In the genomic region with DNA sequence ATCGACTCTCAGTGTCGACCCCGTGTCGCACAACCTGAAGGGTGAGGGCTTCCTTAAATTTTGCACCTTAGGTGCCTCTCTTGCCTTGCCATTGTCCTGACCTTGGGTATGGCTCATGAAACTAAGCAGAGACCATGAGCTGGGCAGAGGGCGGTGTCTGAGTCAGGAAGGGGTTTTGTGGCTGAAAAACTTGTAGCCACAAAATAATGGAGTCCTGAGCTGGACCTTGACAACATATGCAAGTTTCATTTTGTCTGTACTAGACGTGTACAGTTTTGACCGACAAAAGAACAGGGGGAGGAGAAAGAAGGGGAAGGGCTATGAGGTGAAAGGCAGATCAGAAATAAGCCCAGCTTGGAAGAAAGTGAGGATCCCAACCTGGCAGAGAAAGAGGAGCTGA, we compare ENCODE assay signal across 19 cellular contexts. TPM values are rescaled to one million over a fixed set of nuclear protein-coding genes. Genes with fewer than 3 reads are reported as not detected.
DNase-seq lines count a peak whose midpoint lies in the region; ATAC-seq, FAIRE-seq and TF ChIP-seq lines count a peak whose summit lies in the region.
"Had no signal": no experiment of that assay in that cellular context is flagged by ENCODE, and none has a peak within 500 bp of the region (broad histone marks: within the 10 kb centered on the region; RNA-seq: fewer than 3 reads in every experiment).

No MANE protein-coding gene starts in this region.

- TF ChIP-seq EP300 in K562 (IDR thresholded peaks at IDR 0.05; ENCODE audit: low read length): no peak

- H3K27me3 ChIP-seq in K562 (ENCODE audit: control insufficient read depth in 2 of 2, insufficient read depth in 2 of 2, low read length in 2 of 2): no peaks in the 10 kb centered on the region
- no peaks in the 10 kb centered on the region for H3K27me3 ChIP-seq in PC-9 (ENCODE audit: insufficient read depth, low read depth)

- no peaks in the 10 kb centered on the region for H3K9me3 ChIP-seq in K562 (replicated peaks; ENCODE audit: control insufficient read depth, insufficient read depth, low read depth, low read length)
- H3K9me3 ChIP-seq in PC-9 (ENCODE audit: insufficient read depth, low read depth): no peaks in the 10 kb centered on the region; the same call in 1 of the 2 replicates
- H3K9me3 ChIP-seq: psoas muscle, suprapubic skin had no signal

- 58% methylated on average over 7 of the region's 7 CpGs for WGBS in K562 (ENCODE audit: insufficient coverage, low coverage, missing lambda C conversion rate)

- peaks cover 2% of the 10 kb centered on the region; the same call in 1 of the 2 replicates for H3F3A ChIP-seq in PC-9 (ENCODE audit: insufficient read depth, low read depth)

- H2AFZ ChIP-seq in K562 (ENCODE audit: low read depth, low read length) (peak overlapping the region; percentile 62), PC-9 (no peak overlapping the region)

- H3K9me1 ChIP-seq in K562 (ENCODE audit: control insufficient read depth, insufficient read depth, low read length): no peaks in the 10 kb centered on the region

- H4K20me1 ChIP-seq in K562 (replicated peaks; ENCODE audit: control insufficient read depth, insufficient read depth, low read length) (no peaks in the 10 kb centered on the region), PC-9 (ENCODE audit: insufficient read depth) (no peaks in the 10 kb centered on the region)

- no peak overlapping the region for H3K4me3 ChIP-seq in K562
- no peak overlapping the region for H3K4me3 ChIP-seq in PC-9
- H3K4me3 ChIP-seq: psoas muscle, SK-N-MC, suprapubic skin had no signal

- TF ChIP-seq RAD21 in K562 (CRISPR knock-in tag; conservative IDR thresholded peaks at IDR 0.05 in 1 of 2, IDR thresholded peaks at IDR 0.05 in 1 of 2): no peak

- no peak for FAIRE-seq in K562 (lab: Jason Lieb, UNC)

- H3K4me2 ChIP-seq in K562 (ENCODE audit: insufficient read depth, low read length) (no peak overlapping the region), PC-9 (no peak overlapping the region)

- DNase-seq in K562 (ENCODE audit: extremely low read depth in 1 of 4, low spot score in 3 of 4): no peak
- DNase-seq in kidney tubule cell (ENCODE audit: low spot score): no peak
- DNase-seq in activated effector memory CD4-positive, alpha-beta T cell treated with Interleukin-2 at 50 U/mL for 16 hours: no peak
- no peak for DNase-seq in T1000 (lab: John Stamatoyannopoulos, UW)
- DNase-seq in PC-9: no peak
- DNase-seq: activated naive CD4-positive, alpha-beta T cell treated with Interleukin-2 at 50 U/mL for 16 hours; DMS153; effector CD4-positive, alpha-beta T cell; left ventricle myocardium superior; naive B cell; NCI-H1417 treated with DMSO at 0.1 percent for 48 hours; OCI-M1; psoas muscle had no signal

- H3K36me3 ChIP-seq in K562 (ENCODE audit: control insufficient read depth, insufficient read depth, low read length): no peaks in the 10 kb centered on the region
- H3K36me3 ChIP-seq in PC-9 (ENCODE audit: low read depth): no peaks in the 10 kb centered on the region
- H3K36me3 ChIP-seq: suprapubic skin had no signal

- H3K9me2 ChIP-seq in PC-9 (ENCODE audit: insufficient read depth): no peaks in the 10 kb centered on the region

- CTCF ChIA-PET in K562 (lab: Yijun Ruan, JAX; ENCODE audit: low intra/inter-chr PET ratio) (no interaction called here), PC-9 (lab: Charles Lee) (no interaction called here)

- H3K9ac ChIP-seq in K562 (ENCODE audit: insufficient read depth in 1 of 2, low read depth in 2 of 2, low read length in 2 of 2): no peak overlapping the region

- no peak for TF ChIP-seq CTCF in K562 (IDR thresholded peaks at IDR 0.05 in 2 of 3, conservative IDR thresholded peaks at IDR 0.05 in 1 of 3; ENCODE audit: insufficient read depth in 2 of 3, low read depth in 1 of 3, low read length in 3 of 3)
- TF ChIP-seq CTCF in PC-9 (conservative IDR thresholded peaks at IDR 0.05): no peak

- ATAC-seq in GM18520 (IDR thresholded peaks at IDR 0.05; ENCODE audit: unreplicated experiment): peak; percentile 69
- ATAC-seq in GM21381 (IDR thresholded peaks at IDR 0.05; ENCODE audit: unreplicated experiment): peak; percentile 83
- peak; percentile 51 for ATAC-seq in HG03196 (IDR thresholded peaks at IDR 0.05; ENCODE audit: unreplicated experiment)
- no peak for ATAC-seq in K562
- ATAC-seq: HCT116, left ventricle myocardium superior, psoas muscle had no signal

- intact Hi-C loops in K562 (cut with micrococcal nuclease): loop anchor here (10.0 kb wide), 1 partner anchor 447 kb away; no protein-coding TSS in a partner anchor
- intact Hi-C loops in PC-9 (cut with micrococcal nuclease; ENCODE audit: unreplicated experiment): no loop called here

- no peak overlapping the region for H3K27ac ChIP-seq in K562 (ENCODE audit: extremely low read depth, low read depth, low read length)
- H3K27ac ChIP-seq in PC-9: no peak overlapping the region
- H3K27ac ChIP-seq: psoas muscle, SK-N-MC, suprapubic skin had no signal

- POLR2A ChIA-PET in K562 (lab: Yijun Ruan, JAX) (no interaction called here), PC-9 (lab: Charles Lee; ENCODE audit: unreplicated experiment) (interaction anchor here (0.7 kb wide), 1 partner anchor 116 kb away, joined by 10 read pairs; no protein-coding TSS in a partner anchor)

- no peak for TF ChIP-seq POLR2A in K562 (conservative IDR thresholded peaks at IDR 0.05)

- in situ Hi-C loops in K562 (cut with MboI): no loop called here

- H3K4me1 ChIP-seq in K562 (replicated peaks in 1 of 2; ENCODE audit: control insufficient read depth in 2 of 2, insufficient read depth in 2 of 2, low read length in 2 of 2) (peaks cover 5 to 15% of the 10 kb centered on the region in 2 experiments; a peak in 4 of 5 replicates), PC-9 (replicated peaks; ENCODE audit: insufficient read depth) (peaks cover 9% of the 10 kb centered on the region; the same call in 1 of the 2 replicates)
- H3K4me1 ChIP-seq: suprapubic skin had no signal

- no TSS peak for BruUV-seq in K562 (replicated peaks; lab: Mats Ljungman, UMichigan)
- BruUV-seq in PC-9 (replicated peaks; lab: Mats Ljungman, UMichigan): no TSS peak

- H3K79me2 ChIP-seq in K562 (ENCODE audit: control insufficient read depth, insufficient read depth, low read length) (no peaks in the 10 kb centered on the region), PC-9 (ENCODE audit: low read depth) (no peaks in the 10 kb centered on the region)

TF ChIP-seq in K562, 482 proteins besides CTCF, POLR2A, EP300 and RAD21 (continues in another document):
- no peak for TF ChIP-seq TRIM24 (IDR thresholded peaks at IDR 0.05)
- TF ChIP-seq U2AF1 (optimal IDR thresholded peaks at IDR 0.05; ENCODE audit: low read depth, low read length): no peak
- TF ChIP-seq, protein P1, sequence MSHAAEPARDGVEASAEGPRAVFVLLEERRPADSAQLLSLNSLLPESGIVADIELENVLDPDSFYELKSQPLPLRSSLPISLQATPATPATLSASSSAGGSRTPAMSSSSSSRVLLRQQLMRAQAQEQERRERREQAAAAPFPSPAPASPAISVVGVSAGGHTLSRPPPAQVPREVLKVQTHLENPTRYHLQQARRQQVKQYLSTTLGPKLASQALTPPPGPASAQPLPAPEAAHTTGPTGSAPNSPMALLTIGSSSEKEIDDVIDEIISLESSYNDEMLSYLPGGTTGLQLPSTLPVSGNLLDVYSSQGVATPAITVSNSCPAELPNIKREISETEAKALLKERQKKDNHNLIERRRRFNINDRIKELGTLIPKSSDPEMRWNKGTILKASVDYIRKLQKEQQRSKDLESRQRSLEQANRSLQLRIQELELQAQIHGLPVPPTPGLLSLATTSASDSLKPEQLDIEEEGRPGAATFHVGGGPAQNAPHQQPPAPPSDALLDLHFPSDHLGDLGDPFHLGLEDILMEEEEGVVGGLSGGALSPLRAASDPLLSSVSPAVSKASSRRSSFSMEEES (CRISPR knock-in tag; IDR thresholded peaks at IDR 0.05): no peak
- TF ChIP-seq ZBED1 (IDR thresholded peaks at IDR 0.05): no peak
- TF ChIP-seq ELF1 (tag; IDR thresholded peaks at IDR 0.05): no peak
- TF ChIP-seq RHOXF2B (CRISPR knock-in tag; conservative IDR thresholded peaks at IDR 0.05): no peak
- TF ChIP-seq RBFOX2 (IDR thresholded peaks at IDR 0.05; ENCODE audit: low read depth, low read length): no peak
- TF ChIP-seq, protein P2, sequence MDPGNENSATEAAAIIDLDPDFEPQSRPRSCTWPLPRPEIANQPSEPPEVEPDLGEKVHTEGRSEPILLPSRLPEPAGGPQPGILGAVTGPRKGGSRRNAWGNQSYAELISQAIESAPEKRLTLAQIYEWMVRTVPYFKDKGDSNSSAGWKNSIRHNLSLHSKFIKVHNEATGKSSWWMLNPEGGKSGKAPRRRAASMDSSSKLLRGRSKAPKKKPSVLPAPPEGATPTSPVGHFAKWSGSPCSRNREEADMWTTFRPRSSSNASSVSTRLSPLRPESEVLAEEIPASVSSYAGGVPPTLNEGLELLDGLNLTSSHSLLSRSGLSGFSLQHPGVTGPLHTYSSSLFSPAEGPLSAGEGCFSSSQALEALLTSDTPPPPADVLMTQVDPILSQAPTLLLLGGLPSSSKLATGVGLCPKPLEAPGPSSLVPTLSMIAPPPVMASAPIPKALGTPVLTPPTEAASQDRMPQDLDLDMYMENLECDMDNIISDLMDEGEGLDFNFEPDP (CRISPR knock-in tag; IDR thresholded peaks at IDR 0.05): no peak
- no peak for TF ChIP-seq ZFP30 (CRISPR knock-in tag; IDR thresholded peaks at IDR 0.05; ENCODE audit: borderline replicate concordance)

RNA-seq across cellular contexts. Expression of a gene that starts 8.3 kb away (rescaled TPM):
- total RNA-seq in K562 (2011; cell fraction: chromatin; rRNA removed; ENCODE audit: low replicate concordance): 167 and 196 TPM in 2 replicates
- 104 and 114 TPM in 2 replicates for total RNA-seq in K562 (2011; cell fraction: nucleolus; rRNA removed)
- total RNA-seq in K562 (2011; cell fraction: nucleoplasm; rRNA removed): 135 and 188 TPM in 2 replicates
- 20.8 and 27.3 TPM in 2 replicates for total RNA-seq in K562 (2014; rRNA removed)
- 13.8 TPM in 2 replicates for total RNA-seq in K562 (2014; rRNA removed; fragmentation: Illumina TruSeq; extraction: Trizol)
- total RNA-seq in K562 (2015; rRNA removed; fragmentation: Illumina TruSeq; extraction: Trizol): 8.8 and 9.8 TPM in 2 replicates
- total RNA-seq in K562 (2021): 62.2 and 68.6 TPM in 2 replicates
- 15.9 and 17.8 TPM in 2 replicates for polyA plus RNA-seq in K562 (2011; rRNA removed)
- polyA plus RNA-seq in K562 (2011; cell fraction: cytosol; rRNA removed): 7.6 and 12.6 TPM in 2 replicates
- 50.6 and 80.8 TPM in 2 replicates for polyA plus RNA-seq in K562 (2011; cell fraction: nucleus; rRNA removed)
- 19.4 and 60.9 TPM in 2 replicates for polyA plus RNA-seq in K562 (2012)
- polyA plus RNA-seq in K562 (2014; fragmentation: Illumina TruSeq; extraction: Trizol): 22.7 and 26.7 TPM in 2 replicates
- polyA plus RNA-seq in K562 (2014; fragmentation: Nextera tagmentation; extraction: Ambion mirVana): 1 to 10 TPM; 2.2 to 4.5 TPM
- polyA plus RNA-seq in K562 (2014; rRNA removed): 20.1 and 30.6 TPM in 2 replicates
- 29.0 and 39.2 TPM in 2 replicates for polyA minus RNA-seq in K562 (2011; rRNA and poly(A)+ RNA removed)
- 10.4 and 28.6 TPM in 2 replicates for polyA minus RNA-seq in K562 (2011; cell fraction: cytosol; rRNA and poly(A)+ RNA removed)
- polyA minus RNA-seq in K562 (2011; cell fraction: nucleus; rRNA and poly(A)+ RNA removed): 119 and 149 TPM in 2 replicates
- 58.5 and 61.6 TPM in 2 replicates for total RNA-seq in PC-9 (2021)
